In genomic region chr3:50655009-50655830, GRCh38 we compare ENCODE assay signal across 13 cellular contexts. TPM values are rescaled to one million over a fixed set of nuclear protein-coding genes. Genes with fewer than 3 reads are reported as not detected.
DNase-seq lines count a peak whose midpoint lies in the region; TF ChIP-seq lines count a peak whose summit lies in the region.
"Had no signal": no experiment of that assay in that cellular context is flagged by ENCODE, and none has a peak within 500 bp of the region (broad histone marks: within the 10 kb centered on the region; RNA-seq: fewer than 3 reads in every experiment).

No MANE protein-coding gene starts in this region.

- H3K4me3 Mint-ChIP-seq in activated T-helper 2 cell treated with anti-CD3 and anti-CD28 coated beads, Interferon-gamma antibody, Interleukin-2, Interleukin-4, amounts not matched to agents 10 μg/mL and 5 μg/mL and 100 μg/mL, durations not matched to agents 14 hours and 24 hours and 36 hours (ENCODE audit: low read depth), result no peak overlapping the region

- H3K27ac ChIP-seq in neutrophil, result peak overlapping the region; percentile 72
- H3K27ac ChIP-seq: left ventricle myocardium inferior, pancreas, SJCRH30 had no signal

- intact Hi-C loops in activated T-helper 2 cell treated with anti-CD3 and anti-CD28 coated beads, Interferon-gamma antibody, Interleukin-2, Interleukin-4, amounts not matched to agents 10 μg/mL and 5 μg/mL and 100 μg/mL, durations not matched to agents 14 hours and 24 hours and 36 hours (cut with micrococcal nuclease), result no loop called here
- intact Hi-C loops in head of caudate nucleus (cut with DNase I), result no loop called here

- DNase-seq in DMS53 (lab: John Stamatoyannopoulos, UW), result peak; percentile 10
- DNase-seq in DMS53 treated with DMSO at 0.1 percent for 48 hours (lab: John Stamatoyannopoulos, UW; ENCODE audit: unreplicated experiment), result no peak
- DNase-seq in LHCN-M2 (ENCODE audit: low read depth), result peak; percentile 55
- DNase-seq in activated T-helper 2 cell treated with anti-CD3 and anti-CD28 coated beads, Interferon-gamma antibody, Interleukin-2, Interleukin-4, amounts not matched to agents 10 μg/mL and 5 μg/mL and 100 μg/mL, durations not matched to agents 14 hours and 24 hours and 36 hours (ENCODE audit: low spot score), result no peak
- DNase-seq in head of caudate nucleus, result no peak
- no peak for DNase-seq in NCI-H2227 (lab: John Stamatoyannopoulos, UW; ENCODE audit: unreplicated experiment)
- DNase-seq in NCI-H1105 (lab: John Stamatoyannopoulos, UW), result no peak
- DNase-seq: 8988T, left ventricle myocardium inferior, NCI-H446, SJCRH30 had no signal

- H3K9me3 Mint-ChIP-seq in activated T-helper 2 cell treated with anti-CD3 and anti-CD28 coated beads, Interferon-gamma antibody, Interleukin-2, Interleukin-4, amounts not matched to agents 10 μg/mL and 5 μg/mL and 100 μg/mL, durations not matched to agents 14 hours and 24 hours and 36 hours, result no peaks in the 10 kb centered on the region

- no peak for TF ChIP-seq CTCF in neutrophil (IDR thresholded peaks at IDR 0.05)

- no peaks in the 10 kb centered on the region for H3K9me3 ChIP-seq in neutrophil
- H3K9me3 ChIP-seq: left ventricle myocardium inferior, pancreas, SJCRH30 had no signal

- peaks cover 17% of the 10 kb centered on the region for H3K4me1 Mint-ChIP-seq in activated T-helper 2 cell treated with anti-CD3 and anti-CD28 coated beads, Interferon-gamma antibody, Interleukin-2, Interleukin-4, amounts not matched to agents 10 μg/mL and 5 μg/mL and 100 μg/mL, durations not matched to agents 14 hours and 24 hours and 36 hours (ENCODE audit: low read depth)

- no peak overlapping the region for H3K4me3 ChIP-seq in neutrophil (ENCODE audit: low read depth in 1 of 2, low read length in 1 of 2)
- H3K4me3 ChIP-seq: left ventricle myocardium inferior, pancreas, SJCRH30 had no signal

- peak overlapping the region; percentile 84 for H3K27ac Mint-ChIP-seq in activated T-helper 2 cell treated with anti-CD3 and anti-CD28 coated beads, Interferon-gamma antibody, Interleukin-2, Interleukin-4, amounts not matched to agents 10 μg/mL and 5 μg/mL and 100 μg/mL, durations not matched to agents 14 hours and 24 hours and 36 hours

- no peaks in the 10 kb centered on the region for H3K27me3 Mint-ChIP-seq in activated T-helper 2 cell treated with anti-CD3 and anti-CD28 coated beads, Interferon-gamma antibody, Interleukin-2, Interleukin-4, amounts not matched to agents 10 μg/mL and 5 μg/mL and 100 μg/mL, durations not matched to agents 14 hours and 24 hours and 36 hours (ENCODE audit: low read depth)

- peaks cover 8% of the 10 kb centered on the region for H3K36me3 ChIP-seq in neutrophil
- H3K36me3 ChIP-seq: left ventricle myocardium inferior, pancreas, SJCRH30 had no signal

- H3K4me1 ChIP-seq in neutrophil (ENCODE audit: control insufficient read depth in 1 of 2, insufficient read depth in 1 of 2, low read depth in 1 of 2, low read length in 1 of 2), result peaks cover 17 to 18% of the 10 kb centered on the region in 2 experiments
- H3K4me1 ChIP-seq: pancreas, SJCRH30 had no signal

- peaks cover 6% of the 10 kb centered on the region for H3K36me3 Mint-ChIP-seq in activated T-helper 2 cell treated with anti-CD3 and anti-CD28 coated beads, Interferon-gamma antibody, Interleukin-2, Interleukin-4, amounts not matched to agents 10 μg/mL and 5 μg/mL and 100 μg/mL, durations not matched to agents 14 hours and 24 hours and 36 hours (ENCODE audit: low read depth)

- H3K27me3 ChIP-seq in neutrophil, result no peaks in the 10 kb centered on the region
- H3K27me3 ChIP-seq: pancreas, SJCRH30 had no signal

RNA-seq across cellular contexts. Expression of gene DOCK3, which starts 19.5 kb away (rescaled TPM):
- total RNA-seq in LHCN-M2 (2014; rRNA removed), result 0.45 and 0.46 TPM in 2 replicates
- 0.47 TPM for polyA plus RNA-seq in LHCN-M2 (2012)
- 1.1 and 1.4 TPM in 2 replicates for total RNA-seq in activated T-helper 2 cell treated with anti-CD3 and anti-CD28 coated beads, Interferon-gamma antibody, Interleukin-2, Interleukin-4, amounts not matched to agents 10 μg/mL and 5 μg/mL and 100 μg/mL, durations not matched to agents 14 hours and 24 hours and 36 hours

RNA-seq across cellular contexts. Expression of gene MAPKAPK3, which starts 38.3 kb away (rescaled TPM):
- 92.3 and 103 TPM in 2 replicates for total RNA-seq in LHCN-M2 (2014; rRNA removed)
- 53.5 TPM for polyA plus RNA-seq in LHCN-M2 (2012)
- total RNA-seq in activated T-helper 2 cell treated with anti-CD3 and anti-CD28 coated beads, Interferon-gamma antibody, Interleukin-2, Interleukin-4, amounts not matched to agents 10 μg/mL and 5 μg/mL and 100 μg/mL, durations not matched to agents 14 hours and 24 hours and 36 hours, result 178 and 190 TPM in 2 replicates

RNA-seq across cellular contexts. Expression of gene CISH, which starts 43.6 kb away (rescaled TPM):
- total RNA-seq in LHCN-M2 (2014; rRNA removed), result 0.58 and 1.6 TPM in 2 replicates
- 0.77 TPM for polyA plus RNA-seq in LHCN-M2 (2012)
- total RNA-seq in activated T-helper 2 cell treated with anti-CD3 and anti-CD28 coated beads, Interferon-gamma antibody, Interleukin-2, Interleukin-4, amounts not matched to agents 10 μg/mL and 5 μg/mL and 100 μg/mL, durations not matched to agents 14 hours and 24 hours and 36 hours, result 351 and 355 TPM in 2 replicates

Comparison
In these comparisons a context has a peak if more than half of its experiments do, and no peak if none do; other contexts are left out.
1. DNase-seq: peak in DMS53 (single experiment) and LHCN-M2 (single experiment); none in DMS53 treated with DMSO at 0.1 percent for 48 hours (single experiment), activated T-helper 2 cell treated with anti-CD3 and anti-CD28 coated beads, Interferon-gamma antibody, Interleukin-2, Interleukin-4, amounts not matched to agents 10 μg/mL and 5 μg/mL and 100 μg/mL, durations not matched to agents 14 hours and 24 hours and 36 hours (single experiment), head of caudate nucleus (0 of 42), NCI-H2227 (single experiment) and NCI-H1105 (single experiment).
2. RNA of gene CISH, which starts 43.6 kb away (total RNA-seq): 351 to 355 TPM in activated T-helper 2 cell treated with anti-CD3 and anti-CD28 coated beads, Interferon-gamma antibody, Interleukin-2, Interleukin-4, amounts not matched to agents 10 μg/mL and 5 μg/mL and 100 μg/mL, durations not matched to agents 14 hours and 24 hours and 36 hours; 0.58 to 1.6 TPM in LHCN-M2; every median in the first group is over 100 times any median in the second.